In genomic region chr7:134084488-134085144, GRCh38 we compare ENCODE assay signal across 1 cellular context.
TF ChIP-seq lines count a peak whose summit lies in the region.

No MANE protein-coding gene starts in this region.

TF ChIP-seq in GM12878, 131 proteins besides CTCF, POLR2A, EP300 and RAD21:
- TF ChIP-seq IRF5 (IDR thresholded peaks at IDR 0.05; ENCODE audit: borderline replicate concordance) (no peak), SRF (IDR thresholded peaks at IDR 0.05; ENCODE audit: low read depth in 2 of 2, low read length in 2 of 2) (peak in 1 of 2 experiments; percentile 51; a peak in 1 of 4 replicates), CHD4 (IDR thresholded peaks at IDR 0.05) (no peak), CREB1 (IDR thresholded peaks at IDR 0.05; ENCODE audit: low read depth) (no peak), NFIC (IDR thresholded peaks at IDR 0.05; ENCODE audit: low read depth, low read length) (no peak), TCF12 (IDR thresholded peaks at IDR 0.05; ENCODE audit: low read depth, low read length) (peak; percentile 70), ZNF622 (IDR thresholded peaks at IDR 0.05) (no peak), KLF5 (IDR thresholded peaks at IDR 0.05; ENCODE audit: partially characterized antibody) (no peak), RUNX3 (IDR thresholded peaks at IDR 0.05; ENCODE audit: low read length) (peak; percentile 27; the same call in 1 of the 2 replicates), TCF3 (IDR thresholded peaks at IDR 0.05; ENCODE audit: borderline replicate concordance, insufficient read depth, low read depth, low read length) (0 out of 2 replicates have a peak, but pooled peaks have one; percentile 34), GABPA (IDR thresholded peaks at IDR 0.05; ENCODE audit: low read depth) (peak; percentile 59; the same call in 1 of the 2 replicates), BCL3 (IDR thresholded peaks at IDR 0.05; ENCODE audit: borderline replicate concordance, insufficient read depth, low read depth, low read length, poor library complexity, severe bottlenecking) (no peak), SPI1 (IDR thresholded peaks at IDR 0.05; ENCODE audit: borderline replicate concordance, insufficient read depth, low read depth, low read length) (peak; percentile 89)
TF ChIP-seq in GM12878: peak in this region for 6.
